ENCODE assay signal across 12 cellular contexts in the genomic region with DNA sequence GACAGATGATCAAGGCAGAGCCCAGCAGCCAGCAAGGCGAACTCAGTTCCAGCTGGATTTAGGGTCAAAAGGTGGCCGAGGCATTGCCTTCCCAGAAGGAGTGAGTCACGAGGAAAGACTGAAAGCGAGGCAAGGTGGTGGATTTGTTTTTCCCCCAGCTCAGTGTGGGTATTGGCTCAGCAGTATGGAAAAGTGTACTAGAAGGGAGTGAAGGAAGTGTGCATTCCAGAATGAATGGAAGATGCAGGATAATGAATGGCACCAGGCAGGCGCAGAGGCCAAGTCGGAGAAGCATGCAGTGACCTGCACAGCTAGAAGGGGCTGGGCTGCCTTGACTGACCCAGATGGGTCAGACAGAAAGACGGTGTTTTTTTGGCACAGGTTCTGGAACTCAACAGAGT. TPM values are rescaled to one million over a fixed set of nuclear protein-coding genes. Genes with fewer than 3 reads are reported as not detected.
DNase-seq lines count a peak whose midpoint lies in the region; ATAC-seq and TF ChIP-seq lines count a peak whose summit lies in the region.
"Had no signal": no experiment of that assay in that cellular context is flagged by ENCODE, and none has a peak within 500 bp of the region (broad histone marks: within the 10 kb centered on the region; RNA-seq: fewer than 3 reads in every experiment).

No MANE protein-coding gene starts in this region.

- H3K4me3 ChIP-seq in left ventricle myocardium inferior (no peak overlapping the region), uterus (no peak overlapping the region)
- H3K4me3 ChIP-seq: BLaER1, gastrocnemius medialis had no signal

- no peaks in the 10 kb centered on the region for H3K27me3 ChIP-seq in left ventricle myocardium inferior (ENCODE audit: low read depth)
- no peaks in the 10 kb centered on the region for H3K27me3 ChIP-seq in uterus
- H3K27me3 ChIP-seq: BLaER1, gastrocnemius medialis had no signal

- intact Hi-C loops in left ventricle myocardium superior (cut with micrococcal nuclease), result no loop called here
- intact Hi-C loops in left ventricle myocardium inferior (cut with micrococcal nuclease), result no loop called here
- intact Hi-C loops in uterus (cut with DNase I; ENCODE audit: low total_unique reads), result no loop called here

- DNase-seq in left ventricle myocardium superior, result no peak
- DNase-seq in left ventricle myocardium inferior, result no peak
- DNase-seq in brain pericyte (ENCODE audit: low read depth, low spot score), result peak; percentile 53
- peak; percentile 96 for DNase-seq in kidney glomerular epithelial cell (lab: John Stamatoyannopoulos, UW)
- DNase-seq in uterus, result peak; percentile 67 to 69
- no peak for DNase-seq in NCI-H187 (lab: John Stamatoyannopoulos, UW)
- DNase-seq in AML-193 (lab: John Stamatoyannopoulos, UW), result no peak
- DNase-seq: activated gamma-delta T cell treated with Interleukin-2 at 50 U/mL for 16 hours, gastrocnemius medialis, NCI-H446 treated with DMSO at 0.1 percent for 48 hours had no signal

- H3K27ac ChIP-seq in left ventricle myocardium inferior (replicated peaks) (no peak overlapping the region), uterus (peak overlapping the region; percentile 38 to 66)
- H3K27ac ChIP-seq: BLaER1, gastrocnemius medialis had no signal

- TF ChIP-seq POLR2A in uterus (IDR thresholded peaks at IDR 0.05), result no peak

- TF ChIP-seq CTCF in left ventricle myocardium inferior (IDR thresholded peaks at IDR 0.05; ENCODE audit: borderline replicate concordance) (no peak), uterus (IDR thresholded peaks at IDR 0.05) (no peak)

- H3K9me3 ChIP-seq in left ventricle myocardium inferior (replicated peaks), result no peaks in the 10 kb centered on the region
- H3K9me3 ChIP-seq in uterus, result no peaks in the 10 kb centered on the region
- H3K9me3 ChIP-seq: BLaER1, gastrocnemius medialis had no signal

- H3K36me3 ChIP-seq in left ventricle myocardium inferior (no peaks in the 10 kb centered on the region), uterus (no peaks in the 10 kb centered on the region)
- H3K36me3 ChIP-seq: BLaER1, gastrocnemius medialis had no signal

- H3K4me1 ChIP-seq in left ventricle myocardium inferior (peaks cover 27% of the 10 kb centered on the region), uterus (peaks cover 11 to 16% of the 10 kb centered on the region in 2 donors)

- ATAC-seq in left ventricle myocardium superior (peak; percentile 30), GM18517 (IDR thresholded peaks at IDR 0.05; ENCODE audit: unreplicated experiment) (no peak)
- ATAC-seq: gastrocnemius medialis had no signal

RNA-seq across cellular contexts. Expression of a gene that starts 46.3 kb away (rescaled TPM):
- total RNA-seq in left ventricle myocardium superior (35.2 TPM), left ventricle myocardium inferior (41.2 TPM), uterus (100 to 1,000 TPM in 3 of 4 donors, 10 to 100 TPM in 1; 54.2 to 152 (median 129) TPM)

Comparison
In these comparisons a context has a peak if more than half of its experiments do, and no peak if none do; other contexts are left out.
1. DNase-seq: peak in brain pericyte (single experiment), kidney glomerular epithelial cell (single experiment) and uterus (2 of 2); none in left ventricle myocardium superior (single experiment), left ventricle myocardium inferior (single experiment), NCI-H187 (0 of 2) and AML-193 (0 of 2).